Comparison of ENCODE assay signal across 8 cellular contexts in genomic region chr10:68720793-68721672, GRCh38. TPM values are rescaled to one million over a fixed set of nuclear protein-coding genes. Genes with fewer than 3 reads are reported as not detected.
DNase-seq lines count a peak whose midpoint lies in the region; TF ChIP-seq lines count a peak whose summit lies in the region.

CCAR1 (plus strand) TSS chr10:68721239; CDS start chr10:68722505, 1,266 bp downstream.

- H2AFZ ChIP-seq in neuron (ENCODE audit: low read depth, low read length), result peak within 1 kb of the TSS; percentile 21

- intact Hi-C loops in activated naive CD4-positive, alpha-beta T cell treated with anti-CD3 and anti-CD28 coated beads for 36 hours (cut with micrococcal nuclease), result loop anchor here (1.0 to 10.0 kb wide), 13 partner anchors 106 to 836 kb away; partner anchors contain the start of genes DDX21, DDX50, DNA2 and HERC4

- H3K9me3 Mint-ChIP-seq in activated naive CD4-positive, alpha-beta T cell treated with anti-CD3 and anti-CD28 coated beads for 36 hours, result no peaks in the 10 kb centered on the region

- H3K27me3 Mint-ChIP-seq in activated naive CD4-positive, alpha-beta T cell treated with anti-CD3 and anti-CD28 coated beads for 36 hours (ENCODE audit: low read depth), result no peaks in the 10 kb centered on the region

- peak within 1 kb of the TSS; percentile 89 for H3K27ac ChIP-seq in subcutaneous abdominal adipose tissue (ENCODE audit: low read depth, low read length)

- peaks cover 9% of the 10 kb centered on the region for H3K4me1 ChIP-seq in neuron (ENCODE audit: insufficient read depth, low read length)
- H3K4me1 ChIP-seq in subcutaneous abdominal adipose tissue (ENCODE audit: control insufficient read depth in 5 of 5, insufficient read depth in 5 of 5, low read length in 5 of 5), result peaks cover 0 to 13% (median 10%) of the 10 kb centered on the region in 5 donors

- peak within 1 kb of the TSS; percentile 43 to 99 (median 89) for H3K9ac ChIP-seq in subcutaneous abdominal adipose tissue (ENCODE audit: low read length in 5 of 5)

- peaks cover 16% of the 10 kb centered on the region for H3K4me1 Mint-ChIP-seq in activated naive CD4-positive, alpha-beta T cell treated with anti-CD3 and anti-CD28 coated beads for 36 hours (ENCODE audit: low read depth)

- H3K36me3 ChIP-seq in neuron (ENCODE audit: insufficient read depth, low read length) (peaks cover 27% of the 10 kb centered on the region), subcutaneous abdominal adipose tissue (ENCODE audit: control insufficient read depth in 5 of 5, insufficient read depth in 5 of 5, low read length in 5 of 5) (peaks cover 0 to 17% (median 13%) of the 10 kb centered on the region in 5 donors)

- TF ChIP-seq CTCF in HFF-Myc (IDR thresholded peaks at IDR 0.05; ENCODE audit: low read depth, low read length, missing control alignments), result no peak

- DNase-seq in GM03348 (ENCODE audit: low spot score) (peak; percentile 99), HFF-Myc (ENCODE audit: extremely low read depth, low read depth) (peak; percentile 97), NAMALWA (ENCODE audit: low spot score) (peak; percentile 99), SK-N-DZ (ENCODE audit: low spot score) (peak; percentile 100), foreskin melanocyte (peak; percentile 99)
- peak; percentile 98 for DNase-seq in activated naive CD4-positive, alpha-beta T cell treated with anti-CD3 and anti-CD28 coated beads for 36 hours

- H3K27ac Mint-ChIP-seq in activated naive CD4-positive, alpha-beta T cell treated with anti-CD3 and anti-CD28 coated beads for 36 hours, result peak within 1 kb of the TSS; percentile 96

- H3K9me3 ChIP-seq in neuron (ENCODE audit: low read length) (no peaks in the 10 kb centered on the region), subcutaneous abdominal adipose tissue (ENCODE audit: control insufficient read depth in 5 of 5, low read length in 5 of 5) (no peaks in the 10 kb centered on the region)

- H3K4me3 Mint-ChIP-seq in activated naive CD4-positive, alpha-beta T cell treated with anti-CD3 and anti-CD28 coated beads for 36 hours, result peak within 1 kb of the TSS; percentile 96

- H3K27me3 ChIP-seq in neuron (ENCODE audit: insufficient read depth, low read length) (no peaks in the 10 kb centered on the region), subcutaneous abdominal adipose tissue (ENCODE audit: control insufficient read depth in 5 of 5, insufficient read depth in 4 of 5, low read length in 5 of 5) (no peaks in the 10 kb centered on the region)

- CTCF ChIA-PET in activated naive CD4-positive, alpha-beta T cell treated with anti-CD3 and anti-CD28 coated beads for 36 hours (lab: Charles Lee), result interaction anchor here (0.6 kb wide), 1 partner anchor 103 kb away, joined by 4 read pairs; no protein-coding TSS in a partner anchor

- H3K4me3 ChIP-seq in HFF-Myc (replicated peaks; ENCODE audit: low read depth, low read length), result peak within 1 kb of the TSS; percentile 96
- H3K4me3 ChIP-seq in neuron (ENCODE audit: low read length), result peak within 1 kb of the TSS; percentile 89
- peak within 1 kb of the TSS; percentile 65 to 95 (median 85) for H3K4me3 ChIP-seq in subcutaneous abdominal adipose tissue (ENCODE audit: low read depth in 1 of 5, low read length in 5 of 5)

- H3K36me3 Mint-ChIP-seq in activated naive CD4-positive, alpha-beta T cell treated with anti-CD3 and anti-CD28 coated beads for 36 hours (ENCODE audit: low read depth), result peaks cover 23% of the 10 kb centered on the region

RNA-seq across cellular contexts. Expression of gene CCAR1, which starts in this region (rescaled TPM):
- polyA plus RNA-seq in SK-N-DZ (2014; cell fraction: cytosol; rRNA removed), result 48.1 and 59.3 TPM in 2 replicates
- 85.9 and 139 TPM in 2 replicates for polyA plus RNA-seq in SK-N-DZ (2014; cell fraction: nucleus; rRNA removed)
- 10 to 100 TPM; 80.7 to 87.9 TPM for total RNA-seq in activated naive CD4-positive, alpha-beta T cell treated with anti-CD3 and anti-CD28 coated beads for 36 hours

Comparison
In these comparisons a context has a peak if more than half of its experiments do, and no peak if none do; other contexts are left out.
1. Peak in every context shown above with its lines: DNase-seq, H3K4me3 ChIP-seq and H3K27ac ChIP-seq.